In genomic region chr10:101839002-101839401, GRCh38 we compare ENCODE assay signal across 9 cellular contexts. TPM values are rescaled to one million over a fixed set of nuclear protein-coding genes. Genes with fewer than 3 reads are reported as not detected.
DNase-seq lines count a peak whose midpoint lies in the region; ATAC-seq and TF ChIP-seq lines count a peak whose summit lies in the region.
"Had no signal": no experiment of that assay in that cellular context is flagged by ENCODE, and none has a peak within 500 bp of the region (broad histone marks: within the 10 kb centered on the region; RNA-seq: fewer than 3 reads in every experiment).

No MANE protein-coding gene starts in this region.

- 56 to 98% (median 90%) methylated on average over 1 of the region's 1 CpG for WGBS in heart left ventricle, 4 donors

- H3K9me3 ChIP-seq in left ventricle myocardium inferior (replicated peaks), result no peaks in the 10 kb centered on the region
- H3K9me3 ChIP-seq in heart left ventricle, result no peaks in the 10 kb centered on the region
- peaks cover 2% of the 10 kb centered on the region for H3K9me3 ChIP-seq in iPS-18c (ENCODE audit: control insufficient read depth, insufficient read depth, low read length)

- H3K9me3 Mint-ChIP-seq in activated T-helper 17 cell treated with anti-CD3 and anti-CD28 coated beads, Interleukin-2, amount 50 U/mL, for 72 hours, result no peaks in the 10 kb centered on the region
- H3K9me3 Mint-ChIP-seq: dendritic cell treated with granulocyte-macrophage colony-stimulating factor and Interleukin-4, amounts not matched to agents 40 ng/mL and 50 ng/mL, for 4 days had no signal

- H3K27ac ChIP-seq in left ventricle myocardium inferior (replicated peaks) (peak overlapping the region; percentile 72), heart left ventricle (peak overlapping the region in 1 of 12 donors; percentile 37), temporal lobe (ENCODE audit: low read depth, low read length) (peak overlapping the region; percentile 13), coronary artery (no peak overlapping the region)

- TF ChIP-seq CTCF in left ventricle myocardium inferior (IDR thresholded peaks at IDR 0.05; ENCODE audit: borderline replicate concordance), result no peak
- TF ChIP-seq CTCF in heart left ventricle (IDR thresholded peaks at IDR 0.05), result no peak
- no peak for TF ChIP-seq CTCF in coronary artery (IDR thresholded peaks at IDR 0.05)

- TF ChIP-seq POLR2A in heart left ventricle (IDR thresholded peaks at IDR 0.05), result no peak

- H3K27ac Mint-ChIP-seq in activated T-helper 17 cell treated with anti-CD3 and anti-CD28 coated beads, Interleukin-2, amount 50 U/mL, for 72 hours, result no peak overlapping the region

- H3K4me3 ChIP-seq in left ventricle myocardium inferior (peak overlapping the region; percentile 72), heart left ventricle (no peak overlapping the region), iPS-18c (ENCODE audit: insufficient read depth, low read depth, low read length) (peak overlapping the region; percentile 72; the same call in 1 of the 2 replicates), coronary artery (no peak overlapping the region)

- ATAC-seq in heart left ventricle, result no peak
- no peak for ATAC-seq in activated T-helper 17 cell treated with anti-CD3 and anti-CD28 coated beads, Interleukin-2, amount 50 U/mL, for 72 hours (replicated peaks)

- no peaks in the 10 kb centered on the region for H3K36me3 ChIP-seq in left ventricle myocardium inferior
- H3K36me3 ChIP-seq in heart left ventricle, result no peaks in the 10 kb centered on the region

- DNase-seq in left ventricle myocardium inferior (no peak), heart left ventricle (no peak), NCI-H146 (lab: John Stamatoyannopoulos, UW) (no peak), coronary artery (ENCODE audit: low spot score) (no peak), T-helper 9 cell (no peak)

- intact Hi-C loops in left ventricle myocardium inferior (cut with micrococcal nuclease) (no loop called here), heart left ventricle (cut with DNase I) (loop anchor here in 3 of 10 donors (5.0 kb wide), 2 partner anchors 173 to 233 kb away; no protein-coding TSS in a partner anchor)

- H3K4me1 ChIP-seq in left ventricle myocardium inferior (peaks cover 87% of the 10 kb centered on the region), heart left ventricle (peaks cover 0 to 68% (median 26%) of the 10 kb centered on the region in 12 donors)

- no peaks in the 10 kb centered on the region for H3K27me3 Mint-ChIP-seq in activated T-helper 17 cell treated with anti-CD3 and anti-CD28 coated beads, Interleukin-2, amount 50 U/mL, for 72 hours

- peak overlapping the region; percentile 90 for H3K4me3 Mint-ChIP-seq in activated T-helper 17 cell treated with anti-CD3 and anti-CD28 coated beads, Interleukin-2, amount 50 U/mL, for 72 hours

- H3K36me3 Mint-ChIP-seq in activated T-helper 17 cell treated with anti-CD3 and anti-CD28 coated beads, Interleukin-2, amount 50 U/mL, for 72 hours (ENCODE audit: low read depth), result no peaks in the 10 kb centered on the region

- peaks cover 40% of the 10 kb centered on the region for H3K4me1 Mint-ChIP-seq in activated T-helper 17 cell treated with anti-CD3 and anti-CD28 coated beads, Interleukin-2, amount 50 U/mL, for 72 hours

- H3K27me3 ChIP-seq in left ventricle myocardium inferior (ENCODE audit: low read depth), result no peaks in the 10 kb centered on the region
- no peaks in the 10 kb centered on the region for H3K27me3 ChIP-seq in heart left ventricle

RNA-seq across cellular contexts. Expression of gene KCNIP2, which starts 4.6 kb away (rescaled TPM):
- total RNA-seq in left ventricle myocardium inferior (29.2 TPM), heart left ventricle (100 to 1,000 TPM in 7 of 9 donors, 10 to 100 TPM in 2; 85.1 to 862 (median 174) TPM), temporal lobe (7.9 TPM)
- 100 to 1,000 TPM; 214 to 262 TPM for polyA plus RNA-seq in heart left ventricle
- 10 to 100 TPM in 1 of 2 donors, 1 to 10 TPM in 1; 4.5 to 39.3 TPM for total RNA-seq in activated T-helper 17 cell treated with anti-CD3 and anti-CD28 coated beads, Interleukin-2, amount 50 U/mL, for 72 hours

RNA-seq across cellular contexts. Expression of gene OGA, which starts 20.8 kb away (rescaled TPM):
- total RNA-seq in left ventricle myocardium inferior, result 96.3 TPM
- total RNA-seq in heart left ventricle, result 100 to 1,000 TPM in 4 of 9 donors, 10 to 100 TPM in 5; 53.8 to 164 (median 92.6) TPM
- 10 to 100 TPM; 42.1 to 42.4 TPM for polyA plus RNA-seq in heart left ventricle
- total RNA-seq in activated T-helper 17 cell treated with anti-CD3 and anti-CD28 coated beads, Interleukin-2, amount 50 U/mL, for 72 hours, result 100 to 1,000 TPM; 119 to 291 TPM
- 328 TPM for total RNA-seq in temporal lobe

RNA-seq across cellular contexts. Expression of gene NPM3, which starts 55.8 kb away (rescaled TPM):
- total RNA-seq in left ventricle myocardium inferior (7.9 TPM), heart left ventricle (10 to 100 TPM in 4 of 9 donors, 1 to 10 TPM in 5; 5.9 to 23.1 (median 8.3) TPM), temporal lobe (20.9 TPM)
- 10 to 100 TPM; 11.0 to 24.9 TPM for polyA plus RNA-seq in heart left ventricle
- 100 to 1,000 TPM in 1 of 2 donors, 10 to 100 TPM in 1; 72.6 to 162 TPM for total RNA-seq in activated T-helper 17 cell treated with anti-CD3 and anti-CD28 coated beads, Interleukin-2, amount 50 U/mL, for 72 hours

Comparison
In these comparisons a context has a peak if more than half of its experiments do, and no peak if none do; other contexts are left out.
1. H3K4me3 ChIP-seq: peak in left ventricle myocardium inferior (single experiment) and iPS-18c (single experiment); none in heart left ventricle (0 of 12) and coronary artery (single experiment).
2. H3K27ac ChIP-seq: peak in left ventricle myocardium inferior (single experiment) and temporal lobe (single experiment); none in coronary artery (0 of 2).